ENCODE assay signal across 8 cellular contexts in the genomic region with DNA sequence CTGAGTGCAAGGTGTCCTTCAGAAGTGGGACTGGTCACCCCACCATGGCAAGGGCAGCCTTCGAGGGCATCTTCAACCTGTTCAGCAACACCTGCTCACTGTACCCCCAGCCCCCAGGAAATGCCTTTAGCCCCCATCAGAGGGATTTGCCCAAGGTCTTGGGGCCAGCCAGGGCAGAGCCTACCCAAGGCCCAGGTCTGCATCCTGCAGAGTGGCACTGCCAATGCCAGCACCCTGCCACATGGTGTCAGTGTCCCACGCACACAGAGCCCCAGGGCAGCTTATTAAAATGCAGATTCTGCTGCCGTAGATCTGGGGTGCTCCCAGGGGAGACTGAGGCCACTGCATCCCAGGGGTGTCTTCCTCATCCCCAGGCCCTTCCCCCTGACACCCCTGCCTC.
DNase-seq lines count a peak whose midpoint lies in the region; ATAC-seq and TF ChIP-seq lines count a peak whose summit lies in the region.

No MANE protein-coding gene starts in this region.

- TF ChIP-seq CTCF in AG09319 (IDR thresholded peaks at IDR 0.05; ENCODE audit: low read depth, low read length) (peak; percentile 27), GM13976 (IDR thresholded peaks at IDR 0.05; ENCODE audit: borderline replicate concordance, control extremely low read depth, extremely low read depth, insufficient read depth, missing control alignments) (peak; percentile 18)

- DNase-seq in AG09319 (ENCODE audit: extremely low read depth, low read depth) (no peak), GM13976 (ENCODE audit: low spot score) (no peak), T-helper 17 cell (no peak), left ventricle myocardium superior (no peak), AML-193 (lab: John Stamatoyannopoulos, UW) (no peak)

- in situ Hi-C loops in GM13976 (cut with MboI; ENCODE audit: low sequenced_read_pairs, unreplicated experiment), result no loop called here

- H3K36me3 Mint-ChIP-seq in T-helper 17 cell (ENCODE audit: low read depth), result no peaks in the 10 kb centered on the region

- H3K4me1 Mint-ChIP-seq in T-helper 17 cell, result peaks cover 2% of the 10 kb centered on the region

- no peak overlapping the region for H3K4me3 Mint-ChIP-seq in T-helper 17 cell

- ATAC-seq in T-helper 17 cell (peak; percentile 50), left ventricle myocardium superior (peak; percentile 44), HG02973 (IDR thresholded peaks at IDR 0.05; ENCODE audit: unreplicated experiment) (no peak), HG03442 (IDR thresholded peaks at IDR 0.05; ENCODE audit: unreplicated experiment) (no peak), HG03097 (IDR thresholded peaks at IDR 0.05; ENCODE audit: low FRiP score, unreplicated experiment) (no peak)

- H3K9me3 ChIP-seq in T-helper 17 cell (ENCODE audit: control insufficient read depth, low read length, poor library complexity, severe bottlenecking), result no peaks in the 10 kb centered on the region

- H3K27me3 Mint-ChIP-seq in T-helper 17 cell, result no peaks in the 10 kb centered on the region

- intact Hi-C loops in left ventricle myocardium superior (cut with micrococcal nuclease), result no loop called here

- H3K27ac Mint-ChIP-seq in T-helper 17 cell, result no peak overlapping the region

Comparison
In these comparisons a context has a peak if more than half of its experiments do, and no peak if none do; other contexts are left out.
1. ATAC-seq: peak in T-helper 17 cell (single experiment) and left ventricle myocardium superior (single experiment); none in HG02973 (single experiment), HG03442 (single experiment) and HG03097 (single experiment).